In the genomic region with DNA sequence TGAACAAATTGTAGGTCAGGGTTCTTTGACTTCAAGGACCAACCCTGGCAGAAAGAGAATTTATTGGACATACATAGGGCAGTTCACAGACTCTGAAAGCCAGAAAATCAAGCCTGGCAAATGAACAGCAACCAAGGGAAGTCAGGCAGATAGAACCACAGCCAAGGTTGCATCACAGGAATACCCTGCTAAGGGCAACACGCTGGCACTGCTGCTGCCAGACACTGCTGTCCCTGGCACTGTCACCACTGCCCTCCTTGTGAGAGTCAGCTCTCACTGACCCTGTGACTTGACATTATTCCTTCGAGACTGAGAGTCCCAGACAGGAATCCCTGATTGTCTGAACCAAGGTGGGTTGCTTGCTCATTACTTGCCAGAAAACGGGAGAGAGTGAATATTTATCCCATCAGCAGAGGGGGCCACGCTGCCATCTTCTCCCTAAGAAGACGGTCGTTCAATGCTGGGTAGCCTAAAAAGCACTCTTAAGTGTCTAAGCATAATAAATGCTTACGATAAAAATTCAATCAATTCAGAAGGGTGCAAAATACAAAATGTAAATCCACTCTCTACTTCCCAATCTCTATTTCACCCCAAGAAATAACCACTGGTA, we compare ENCODE assay signal across 22 cellular contexts. TPM values are rescaled to one million over a fixed set of nuclear protein-coding genes. Genes with fewer than 3 reads are reported as not detected.
DNase-seq lines count a peak whose midpoint lies in the region; ATAC-seq, FAIRE-seq and TF ChIP-seq lines count a peak whose summit lies in the region.
"Had no signal": no experiment of that assay in that cellular context is flagged by ENCODE, and none has a peak within 500 bp of the region (broad histone marks: within the 10 kb centered on the region; RNA-seq: fewer than 3 reads in every experiment).

No MANE protein-coding gene starts in this region.

- no peaks in the 10 kb centered on the region for H3K9me2 ChIP-seq in SK-N-SH

- H3K4me3 ChIP-seq in SK-N-SH (ENCODE audit: low read depth in 2 of 2, low read length in 1 of 2): no peak overlapping the region
- H3K4me3 ChIP-seq in epithelial cell of proximal tubule (ENCODE audit: low read depth, low read length): no peak overlapping the region
- H3K4me3 ChIP-seq in kidney (ENCODE audit: low read length in 2 of 2): no peak overlapping the region

- no peak overlapping the region for H2AFZ ChIP-seq in SK-N-SH (ENCODE audit: low read depth)

- CTCF ChIA-PET in SK-N-SH (lab: Yijun Ruan, JAX): no interaction called here

- H3K27me3 ChIP-seq in SK-N-SH (ENCODE audit: insufficient read depth): peaks cover 13% of the 10 kb centered on the region; the same call in 1 of the 2 replicates

- ATAC-seq in SK-N-SH treated with all-trans-retinoic acid at 6 μM for 48 hours: peak; percentile 25; the same call in 1 of the 3 replicates
- ATAC-seq in stimulated activated naive CD8-positive, alpha-beta T cell treated with anti-CD3 and anti-CD28 coated beads, Interleukin-15, Interleukin-2, amounts not matched to agents 100 U/mL and 50 U/mL, for 24 hours: no peak
- ATAC-seq: activated CD4-positive, alpha-beta T cell treated with anti-CD3 and anti-CD28 coated beads for 36 hours; stimulated activated naive B cell treated with anti-CD40 and anti-IgM and Interleukin-4, amounts not matched to agents 10 μg/mL and 1 μg/mL and 100 μg/mL, for 72 hours had no signal

- no peaks in the 10 kb centered on the region for H3K79me2 ChIP-seq in SK-N-SH (ENCODE audit: insufficient read depth)

- no peak for TF ChIP-seq RAD21 in SK-N-SH (IDR thresholded peaks at IDR 0.05; ENCODE audit: low read length)

- intact Hi-C loops in kidney (cut with DNase I): no loop called here

- H3K27ac ChIP-seq in SK-N-SH (ENCODE audit: low read depth in 2 of 2, low read length in 1 of 2) (no peak overlapping the region), kidney (ENCODE audit: low read depth in 2 of 2, low read length in 2 of 2) (no peak overlapping the region)

- H3K9me3 ChIP-seq in SK-N-SH (no peaks in the 10 kb centered on the region), kidney (ENCODE audit: control insufficient read depth in 1 of 2, low read length in 2 of 2) (no peaks in the 10 kb centered on the region)

- 44% methylated on average over 6 of the region's 7 CpGs for WGBS in SK-N-SH (ENCODE audit: low lambda C conversion rate)

- no peak for TF ChIP-seq CTCF in SK-N-SH (IDR thresholded peaks at IDR 0.05)
- peak; percentile 19 for TF ChIP-seq CTCF in epithelial cell of proximal tubule (conservative IDR thresholded peaks at IDR 0.05; ENCODE audit: low read depth, low read length)
- TF ChIP-seq CTCF in kidney (IDR thresholded peaks at IDR 0.05; ENCODE audit: borderline replicate concordance, extremely low read depth, insufficient read depth): no peak

- no peak overlapping the region for H3K9ac ChIP-seq in SK-N-SH
- H3K9ac ChIP-seq in kidney (ENCODE audit: low read length in 2 of 2): no peak overlapping the region

- DNase-seq in SK-N-SH (no peak), epithelial cell of proximal tubule (ENCODE audit: low read depth) (no peak), medulla oblongata (ENCODE audit: extremely low spot score) (peak; percentile 65), SK-N-DZ (ENCODE audit: low spot score) (no peak), NCI-H2196 (lab: John Stamatoyannopoulos, UW; ENCODE audit: unreplicated experiment) (no peak), kidney (no peak)
- no peak for DNase-seq in stimulated activated naive CD8-positive, alpha-beta T cell treated with anti-CD3 and anti-CD28 coated beads, Interleukin-15, Interleukin-2, amounts not matched to agents 100 U/mL and 50 U/mL, for 24 hours
- DNase-seq: activated CD4-positive, alpha-beta T cell treated with anti-CD3 and anti-CD28 coated beads for 36 hours; CD4-positive, CD25-positive, alpha-beta regulatory T cell; cortex of kidney; DMS79 treated with DMSO at 0.1 percent for 48 hours; erythroblast; NCI-H2171 treated with DMSO at 0.1 percent for 48 hours; NK-92 treated with Interleukin-12 subunit alpha and Interleukin-12 subunit beta, amount 100 ng/mL, for 24 hours; occipital lobe; SHP77; stimulated activated naive B cell treated with anti-CD40 and anti-IgM and Interleukin-4, amounts not matched to agents 10 μg/mL and 1 μg/mL and 100 μg/mL, for 72 hours had no signal

- no peak for TF ChIP-seq EP300 in SK-N-SH (IDR thresholded peaks at IDR 0.05; ENCODE audit: borderline replicate concordance in 1 of 2, low read depth in 1 of 2, low read length in 1 of 2)

- peaks cover 11% of the 10 kb centered on the region for H3F3A ChIP-seq in SK-N-SH (replicated peaks; ENCODE audit: insufficient read depth)

- H3K36me3 ChIP-seq in SK-N-SH (replicated peaks in 1 of 2; ENCODE audit: control insufficient read depth in 1 of 2, insufficient read depth in 2 of 2, low read length in 1 of 2): no peaks in the 10 kb centered on the region
- H3K36me3 ChIP-seq in kidney (ENCODE audit: control insufficient read depth in 1 of 2, insufficient read depth in 2 of 2, low read length in 2 of 2): no peaks in the 10 kb centered on the region

- no peak overlapping the region for H3K4me2 ChIP-seq in SK-N-SH

- POLR2A ChIA-PET in SK-N-SH (lab: Yijun Ruan, JAX): no interaction called here

- H3K4me1 ChIP-seq in SK-N-SH (ENCODE audit: control insufficient read depth in 1 of 2, insufficient read depth in 2 of 2, low read depth in 1 of 2, low read length in 1 of 2) (peaks cover 0 to 5% of the 10 kb centered on the region in 2 experiments; a peak in 1 of 4 replicates), kidney (ENCODE audit: control insufficient read depth in 1 of 2, insufficient read depth in 1 of 2, low read depth in 1 of 2, low read length in 2 of 2) (no peaks in the 10 kb centered on the region)

- no peak for FAIRE-seq in kidney (lab: Jason Lieb, UNC)
- FAIRE-seq: astrocyte had no signal

- no peaks in the 10 kb centered on the region for H4K20me1 ChIP-seq in SK-N-SH (ENCODE audit: insufficient read depth)

TF ChIP-seq in SK-N-SH treated with all-trans-retinoic acid at 6 μM for 48 hours, 23 proteins besides CTCF, POLR2A, EP300 and RAD21:
- TF ChIP-seq ZNF8 (CRISPR knock-in tag; IDR thresholded peaks at IDR 0.05) (no peak), ZFP3 (CRISPR knock-in tag; IDR thresholded peaks at IDR 0.05) (no peak), ISL1 (CRISPR knock-in tag; IDR thresholded peaks at IDR 0.05) (no peak), OSR1 (CRISPR knock-in tag; IDR thresholded peaks at IDR 0.05) (no peak), CSDC2 (CRISPR knock-in tag; IDR thresholded peaks at IDR 0.05) (no peak), ZC3H10 (CRISPR knock-in tag; IDR thresholded peaks at IDR 0.05) (no peak), ZNF565 (CRISPR knock-in tag; conservative IDR thresholded peaks at IDR 0.05; ENCODE audit: low read depth) (no peak)

TF ChIP-seq in SK-N-SH, 30 proteins besides CTCF, POLR2A, EP300 and RAD21:
- no peak for TF ChIP-seq SMC3 (IDR thresholded peaks at IDR 0.05; ENCODE audit: low read depth, low read length)
- TF ChIP-seq, protein P1, sequence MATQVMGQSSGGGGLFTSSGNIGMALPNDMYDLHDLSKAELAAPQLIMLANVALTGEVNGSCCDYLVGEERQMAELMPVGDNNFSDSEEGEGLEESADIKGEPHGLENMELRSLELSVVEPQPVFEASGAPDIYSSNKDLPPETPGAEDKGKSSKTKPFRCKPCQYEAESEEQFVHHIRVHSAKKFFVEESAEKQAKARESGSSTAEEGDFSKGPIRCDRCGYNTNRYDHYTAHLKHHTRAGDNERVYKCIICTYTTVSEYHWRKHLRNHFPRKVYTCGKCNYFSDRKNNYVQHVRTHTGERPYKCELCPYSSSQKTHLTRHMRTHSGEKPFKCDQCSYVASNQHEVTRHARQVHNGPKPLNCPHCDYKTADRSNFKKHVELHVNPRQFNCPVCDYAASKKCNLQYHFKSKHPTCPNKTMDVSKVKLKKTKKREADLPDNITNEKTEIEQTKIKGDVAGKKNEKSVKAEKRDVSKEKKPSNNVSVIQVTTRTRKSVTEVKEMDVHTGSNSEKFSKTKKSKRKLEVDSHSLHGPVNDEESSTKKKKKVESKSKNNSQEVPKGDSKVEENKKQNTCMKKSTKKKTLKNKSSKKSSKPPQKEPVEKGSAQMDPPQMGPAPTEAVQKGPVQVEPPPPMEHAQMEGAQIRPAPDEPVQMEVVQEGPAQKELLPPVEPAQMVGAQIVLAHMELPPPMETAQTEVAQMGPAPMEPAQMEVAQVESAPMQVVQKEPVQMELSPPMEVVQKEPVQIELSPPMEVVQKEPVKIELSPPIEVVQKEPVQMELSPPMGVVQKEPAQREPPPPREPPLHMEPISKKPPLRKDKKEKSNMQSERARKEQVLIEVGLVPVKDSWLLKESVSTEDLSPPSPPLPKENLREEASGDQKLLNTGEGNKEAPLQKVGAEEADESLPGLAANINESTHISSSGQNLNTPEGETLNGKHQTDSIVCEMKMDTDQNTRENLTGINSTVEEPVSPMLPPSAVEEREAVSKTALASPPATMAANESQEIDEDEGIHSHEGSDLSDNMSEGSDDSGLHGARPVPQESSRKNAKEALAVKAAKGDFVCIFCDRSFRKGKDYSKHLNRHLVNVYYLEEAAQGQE (IDR thresholded peaks at IDR 0.05; ENCODE audit: low read depth, low read length): no peak

RNA-seq across cellular contexts. Expression of a gene that starts 23.2 kb away (rescaled TPM):
- polyA plus RNA-seq in SK-N-SH (2012; rRNA removed): not detected in 2 replicates
- polyA plus RNA-seq in SK-N-SH (2012; cell fraction: cytosol; rRNA removed): not detected in 2 replicates
- not detected in 2 replicates for polyA plus RNA-seq in SK-N-SH (2012; cell fraction: nucleus; rRNA removed)
- total RNA-seq in epithelial cell of proximal tubule: not detected in 2 replicates
- not detected in 2 replicates for polyA plus RNA-seq in SK-N-DZ (2014; cell fraction: cytosol; rRNA removed)
- polyA plus RNA-seq in SK-N-DZ (2014; cell fraction: nucleus; rRNA removed): not detected in 2 replicates
- 1.0 TPM for total RNA-seq in kidney
- not detected for polyA plus RNA-seq in kidney (ENCODE audit: insufficient read depth, low read depth, low replicate concordance)
- total RNA-seq: A172; activated CD4-positive, alpha-beta T cell treated with anti-CD3 and anti-CD28 coated beads for 36 hours; astrocyte; glomerular endothelial cell; occipital lobe had no signal
- polyA plus RNA-seq: CD4-positive, CD25-positive, alpha-beta regulatory T cell; IgD-negative memory B cell had no signal

RNA-seq across cellular contexts. Expression of a gene that starts 46.1 kb away (rescaled TPM):
- polyA plus RNA-seq in SK-N-SH (2012; rRNA removed): 20.3 and 29.8 TPM in 2 replicates
- polyA plus RNA-seq in SK-N-SH (2012; cell fraction: cytosol; rRNA removed): 19.5 and 22.9 TPM in 2 replicates
- 25.6 and 30.5 TPM in 2 replicates for polyA plus RNA-seq in SK-N-SH (2012; cell fraction: nucleus; rRNA removed)
- total RNA-seq in epithelial cell of proximal tubule: 157 and 162 TPM in 2 replicates
- 49.2 and 63.7 TPM in 2 replicates for polyA plus RNA-seq in SK-N-DZ (2014; cell fraction: cytosol; rRNA removed)
- 27.8 and 44.2 TPM in 2 replicates for polyA plus RNA-seq in SK-N-DZ (2014; cell fraction: nucleus; rRNA removed)
- total RNA-seq in kidney: 170 TPM
- polyA plus RNA-seq in kidney (ENCODE audit: insufficient read depth, low read depth, low replicate concordance): 182 TPM
